Comparison of ENCODE assay signal across 40 cellular contexts in the genomic region with DNA sequence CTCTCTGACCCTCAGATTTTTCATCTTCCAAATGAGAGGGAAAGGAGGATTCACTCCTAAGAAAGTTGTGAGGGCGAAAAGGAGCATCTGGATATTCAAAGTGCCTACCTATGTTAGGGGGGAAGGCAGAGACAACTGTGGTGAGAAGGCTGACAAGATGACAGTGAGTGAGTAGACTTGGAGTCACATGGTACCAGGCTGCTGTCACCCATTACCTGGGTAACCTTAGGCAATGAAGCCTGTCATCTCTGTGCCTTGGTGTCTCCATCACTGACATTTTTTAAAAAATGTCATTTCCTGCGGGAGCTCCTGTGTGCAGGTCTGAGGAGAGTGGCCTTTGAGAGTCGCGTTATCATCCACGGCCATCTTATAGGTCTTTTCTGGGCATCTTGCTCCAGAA.
"Had no signal": no experiment of that assay in that cellular context is flagged by ENCODE, and none has a peak within 500 bp of the region (broad histone marks: within the 10 kb centered on the region; RNA-seq: fewer than 3 reads in every experiment).

No MANE protein-coding gene starts in this region.

- H3K36me3 Mint-ChIP-seq: activated naive CD4-positive, alpha-beta T cell treated with anti-CD3 and anti-CD28 coated beads, Interleukin-2, amount 10 ng/mL, durations not matched to agents 7 days and 5 days; activated naive CD4-positive, alpha-beta T cell treated with anti-CD3 and anti-CD28 coated beads, Interleukin-2, amount 50 U/mL, for 24 hours; activated naive CD4-positive, alpha-beta T cell treated with anti-CD3 and anti-CD28 coated beads, Interleukin-2, amount 50 U/mL, for 72 hours; activated naive CD8-positive, alpha-beta T cell; activated naive CD8-positive, alpha-beta T cell treated with anti-CD3 and anti-CD28 coated beads for 36 hours; activated naive CD8-positive, alpha-beta T cell treated with anti-CD3 and anti-CD28 coated beads, Interleukin-2, amount 10 ng/mL, durations not matched to agents 7 days and 5 days; brain had no signal

- H3K27ac Mint-ChIP-seq: activated naive CD4-positive, alpha-beta T cell treated with anti-CD3 and anti-CD28 coated beads for 36 hours; activated naive CD4-positive, alpha-beta T cell treated with anti-CD3 and anti-CD28 coated beads, Interleukin-2, amount 10 ng/mL, durations not matched to agents 7 days and 5 days; activated naive CD4-positive, alpha-beta T cell treated with anti-CD3 and anti-CD28 coated beads, Interleukin-2, amount 50 U/mL, for 24 hours; activated naive CD4-positive, alpha-beta T cell treated with anti-CD3 and anti-CD28 coated beads, Interleukin-2, amount 50 U/mL, for 72 hours; activated naive CD8-positive, alpha-beta T cell; activated naive CD8-positive, alpha-beta T cell treated with anti-CD3 and anti-CD28 coated beads for 36 hours; activated naive CD8-positive, alpha-beta T cell treated with anti-CD3 and anti-CD28 coated beads, Interleukin-2, amount 10 ng/mL, durations not matched to agents 7 days and 5 days; activated naive CD8-positive, alpha-beta T cell treated with anti-CD3 and anti-CD28 coated beads, Interleukin-2, amount 50 U/mL, for 24 hours; activated T-cell treated with anti-CD3 and anti-CD28 coated beads, Interleukin-2, amount 50 U/mL, for 24 hours; activated T-cell treated with anti-CD3 and anti-CD28 coated beads, Interleukin-2, amount 50 U/mL, for 72 hours; activated T-helper 1 cell treated with anti-CD3 and anti-CD28 coated beads, Interleukin-12 subunit alpha, Interleukin-12 subunit beta, Interleukin-2, Interleukin-4 antibody, amounts not matched to agents 30 ng/mL and 10 ng/mL and 1 ng/mL, durations not matched to agents 14 hours and 24 hours and 36 hours; activated T-helper 17 cell treated with anti-CD3 and anti-CD28 coated beads, Interleukin-2, amount 50 U/mL, for 72 hours; activated T-helper 2 cell treated with anti-CD3 and anti-CD28 coated beads, Interferon-gamma antibody, Interleukin-2, Interleukin-4, amounts not matched to agents 10 μg/mL and 5 μg/mL and 100 μg/mL, durations not matched to agents 14 hours and 24 hours and 36 hours; brain had no signal

- H3K9me3 ChIP-seq: adrenal gland, ascending aorta, body of pancreas, breast epithelium had no signal

- H3K36me3 ChIP-seq: adrenal gland, ascending aorta, brain microvascular endothelial cell, breast epithelium, cardiac muscle cell had no signal

- H3K4me1 ChIP-seq: adrenal gland, ascending aorta, body of pancreas, breast epithelium had no signal

- H3K27ac ChIP-seq: adrenal gland, ascending aorta, body of pancreas, brain microvascular endothelial cell, breast epithelium, cardiac muscle cell had no signal

- H3K27me3 Mint-ChIP-seq: activated naive CD8-positive, alpha-beta T cell; activated naive CD8-positive, alpha-beta T cell treated with anti-CD3 and anti-CD28 coated beads for 36 hours had no signal

- H3K4me3 ChIP-seq: adrenal gland, ascending aorta, body of pancreas, breast epithelium, cardiac muscle cell had no signal

- H3K9me3 Mint-ChIP-seq: activated naive CD4-positive, alpha-beta T cell treated with anti-CD3 and anti-CD28 coated beads for 36 hours; activated naive CD4-positive, alpha-beta T cell treated with anti-CD3 and anti-CD28 coated beads, Interleukin-2, amount 10 ng/mL, durations not matched to agents 7 days and 5 days; activated naive CD4-positive, alpha-beta T cell treated with anti-CD3 and anti-CD28 coated beads, Interleukin-2, amount 50 U/mL, for 24 hours; activated naive CD4-positive, alpha-beta T cell treated with anti-CD3 and anti-CD28 coated beads, Interleukin-2, amount 50 U/mL, for 72 hours; activated naive CD8-positive, alpha-beta T cell treated with anti-CD3 and anti-CD28 coated beads for 36 hours; activated naive CD8-positive, alpha-beta T cell treated with anti-CD3 and anti-CD28 coated beads, Interleukin-2, amount 10 ng/mL, durations not matched to agents 7 days and 5 days; activated naive CD8-positive, alpha-beta T cell treated with anti-CD3 and anti-CD28 coated beads, Interleukin-2, amount 50 U/mL, for 24 hours; activated T-cell treated with anti-CD3 and anti-CD28 coated beads, Interleukin-2, amount 50 U/mL, for 24 hours; activated T-cell treated with anti-CD3 and anti-CD28 coated beads, Interleukin-2, amount 50 U/mL, for 4 hours; activated T-helper 1 cell treated with anti-CD3 and anti-CD28 coated beads, Interleukin-12 subunit alpha, Interleukin-12 subunit beta, Interleukin-2, Interleukin-4 antibody, amounts not matched to agents 30 ng/mL and 10 ng/mL and 1 ng/mL, durations not matched to agents 14 hours and 24 hours and 36 hours; activated T-helper 2 cell treated with anti-CD3 and anti-CD28 coated beads, Interferon-gamma antibody, Interleukin-2, Interleukin-4, amounts not matched to agents 10 μg/mL and 5 μg/mL and 100 μg/mL, durations not matched to agents 14 hours and 24 hours and 36 hours; central memory CD8-positive, alpha-beta T cell had no signal

- DNase-seq: activated effector memory CD4-positive, alpha-beta T cell treated with anti-CD3 and anti-CD28 coated beads, Interleukin-2, amount 50 U/mL, for 16 hours; activated effector memory CD4-positive, alpha-beta T cell treated with Interleukin-2 at 50 U/mL for 16 hours; activated gamma-delta T cell; activated gamma-delta T cell treated with Interleukin-2 at 50 U/mL for 16 hours; activated naive CD4-positive, alpha-beta T cell; activated naive CD4-positive, alpha-beta T cell treated with anti-CD3 and anti-CD28 coated beads for 36 hours; activated naive CD4-positive, alpha-beta T cell treated with anti-CD3 and anti-CD28 coated beads, Interleukin-2, amount 10 ng/mL, durations not matched to agents 7 days and 5 days; activated naive CD4-positive, alpha-beta T cell treated with anti-CD3 and anti-CD28 coated beads, Interleukin-2, amount 50 U/mL, for 16 hours; activated naive CD4-positive, alpha-beta T cell treated with Interleukin-2 at 50 U/mL for 16 hours; activated naive CD8-positive, alpha-beta T cell treated with anti-CD3 and anti-CD28 coated beads for 36 hours; activated naive CD8-positive, alpha-beta T cell treated with anti-CD3 and anti-CD28 coated beads, Interleukin-2, amount 10 ng/mL, durations not matched to agents 7 days and 5 days; activated naive CD8-positive, alpha-beta T cell treated with anti-CD3 and anti-CD28 coated beads, Interleukin-2, amount 50 U/mL, for 24 hours; activated T-cell treated with anti-CD3 and anti-CD28 coated beads for 4 hours; activated T-cell treated with anti-CD3 and anti-CD28 coated beads, Interleukin-2, amount 50 U/mL, for 1 hour; activated T-cell treated with anti-CD3 and anti-CD28 coated beads, Interleukin-2, amount 50 U/mL, for 24 hours; activated T-cell treated with anti-CD3 and anti-CD28 coated beads, Interleukin-2, amount 50 U/mL, for 4 hours; activated T-cell treated with anti-CD3 and anti-CD28 coated beads, Interleukin-2, amount 50 U/mL, for 48 hours; activated T-cell treated with anti-CD3 and anti-CD28 coated beads, Interleukin-2, amount 50 U/mL, for 72 hours; adrenal gland; amniotic stem cell; amygdala; anterior cingulate cortex; aorta; body of pancreas; brain microvascular endothelial cell; caudate nucleus; central memory CD4-positive, alpha-beta T cell; cerebellar nuclear complex had no signal

- H3K4me3 Mint-ChIP-seq: activated naive CD4-positive, alpha-beta T cell treated with anti-CD3 and anti-CD28 coated beads for 36 hours; activated naive CD4-positive, alpha-beta T cell treated with anti-CD3 and anti-CD28 coated beads, Interleukin-2, amount 10 ng/mL, durations not matched to agents 7 days and 5 days; activated naive CD4-positive, alpha-beta T cell treated with anti-CD3 and anti-CD28 coated beads, Interleukin-2, amount 50 U/mL, for 24 hours; activated naive CD8-positive, alpha-beta T cell; activated naive CD8-positive, alpha-beta T cell treated with anti-CD3 and anti-CD28 coated beads for 36 hours; activated naive CD8-positive, alpha-beta T cell treated with anti-CD3 and anti-CD28 coated beads, Interleukin-2, amount 10 ng/mL, durations not matched to agents 7 days and 5 days; activated naive CD8-positive, alpha-beta T cell treated with anti-CD3 and anti-CD28 coated beads, Interleukin-2, amount 50 U/mL, for 24 hours; activated T-cell treated with anti-CD3 and anti-CD28 coated beads, Interleukin-2, amount 50 U/mL, for 24 hours; activated T-cell treated with anti-CD3 and anti-CD28 coated beads, Interleukin-2, amount 50 U/mL, for 4 hours; activated T-cell treated with anti-CD3 and anti-CD28 coated beads, Interleukin-2, amount 50 U/mL, for 72 hours; activated T-helper 1 cell treated with anti-CD3 and anti-CD28 coated beads, Interleukin-12 subunit alpha, Interleukin-12 subunit beta, Interleukin-2, Interleukin-4 antibody, amounts not matched to agents 30 ng/mL and 10 ng/mL and 1 ng/mL, durations not matched to agents 14 hours and 24 hours and 36 hours; activated T-helper 17 cell treated with anti-CD3 and anti-CD28 coated beads, Interleukin-2, amount 50 U/mL, for 72 hours; brain; central memory CD8-positive, alpha-beta T cell had no signal

- FAIRE-seq: astrocyte had no signal

- ATAC-seq: activated naive CD4-positive, alpha-beta T cell treated with anti-CD3 and anti-CD28 coated beads, Interleukin-2, amount 50 U/mL, for 72 hours; activated naive CD8-positive, alpha-beta T cell treated with anti-CD3 and anti-CD28 coated beads, Interleukin-2, amount 50 U/mL, for 24 hours; activated T-cell treated with anti-CD3 and anti-CD28 coated beads, Interleukin-2, amount 50 U/mL, for 4 hours; activated T-cell treated with anti-CD3 and anti-CD28 coated beads, Interleukin-2, amount 50 U/mL, for 72 hours; activated T-helper 17 cell treated with anti-CD3 and anti-CD28 coated beads, Interleukin-2, amount 50 U/mL, for 72 hours; body of pancreas had no signal

- H3K4me1 Mint-ChIP-seq: activated naive CD4-positive, alpha-beta T cell treated with anti-CD3 and anti-CD28 coated beads, Interleukin-2, amount 10 ng/mL, durations not matched to agents 7 days and 5 days; activated naive CD4-positive, alpha-beta T cell treated with anti-CD3 and anti-CD28 coated beads, Interleukin-2, amount 50 U/mL, for 24 hours; activated naive CD8-positive, alpha-beta T cell treated with anti-CD3 and anti-CD28 coated beads for 36 hours; activated naive CD8-positive, alpha-beta T cell treated with anti-CD3 and anti-CD28 coated beads, Interleukin-2, amount 10 ng/mL, durations not matched to agents 7 days and 5 days; activated naive CD8-positive, alpha-beta T cell treated with anti-CD3 and anti-CD28 coated beads, Interleukin-2, amount 50 U/mL, for 24 hours; activated T-helper 17 cell treated with anti-CD3 and anti-CD28 coated beads, Interleukin-2, amount 50 U/mL, for 72 hours; brain; central memory CD8-positive, alpha-beta T cell had no signal

- H3K27me3 ChIP-seq: adrenal gland, ascending aorta, body of pancreas, brain microvascular endothelial cell, breast epithelium, cardiac muscle cell had no signal
